ENCODE assay signal across 26 cellular contexts in genomic region chr4:121760205-121760604, GRCh38. TPM values are rescaled to one million over a fixed set of nuclear protein-coding genes. Genes with fewer than 3 reads are reported as not detected.
DNase-seq lines count a peak whose midpoint lies in the region; ATAC-seq, FAIRE-seq and TF ChIP-seq lines count a peak whose summit lies in the region.
"Had no signal": no experiment of that assay in that cellular context is flagged by ENCODE, and none has a peak within 500 bp of the region (broad histone marks: within the 10 kb centered on the region; RNA-seq: fewer than 3 reads in every experiment).

No MANE protein-coding gene starts in this region.

- no peak for TF ChIP-seq CTCF in mammary epithelial cell (conservative IDR thresholded peaks at IDR 0.05 in 1 of 2, IDR thresholded peaks at IDR 0.05 in 1 of 2; ENCODE audit: extremely low read depth in 1 of 2, insufficient read depth in 1 of 2, low read depth in 1 of 2, low read length in 2 of 2)
- TF ChIP-seq CTCF in MCF 10A (IDR thresholded peaks at IDR 0.05; ENCODE audit: unreplicated experiment), result no peak
- no peak for TF ChIP-seq CTCF in OCI-LY3 (IDR thresholded peaks at IDR 0.05; ENCODE audit: low read depth, low read length)
- TF ChIP-seq CTCF in K562 (IDR thresholded peaks at IDR 0.05 in 2 of 3, conservative IDR thresholded peaks at IDR 0.05 in 1 of 3; ENCODE audit: insufficient read depth in 2 of 3, low read depth in 1 of 3, low read length in 3 of 3), result no peak
- TF ChIP-seq CTCF in CD4-positive, alpha-beta T cell (IDR thresholded peaks at IDR 0.05), result no peak

- no peak overlapping the region for H3K27ac Mint-ChIP-seq in MCF 10A (ENCODE audit: low read depth, unreplicated experiment)
- no peak overlapping the region for H3K27ac Mint-ChIP-seq in CD4-positive, alpha-beta T cell
- H3K27ac Mint-ChIP-seq: CD14-positive monocyte; CD4-positive, alpha-beta memory T cell; HFFc6 had no signal

- H3K27me3 Mint-ChIP-seq in MCF 10A (ENCODE audit: insufficient read depth, unreplicated experiment), result no peaks in the 10 kb centered on the region
- peaks cover 70% of the 10 kb centered on the region for H3K27me3 Mint-ChIP-seq in CD4-positive, alpha-beta T cell

- no peak for TF ChIP-seq POLR2A in K562 (conservative IDR thresholded peaks at IDR 0.05)

- no peaks in the 10 kb centered on the region for H3K9me3 Mint-ChIP-seq in MCF 10A (ENCODE audit: unreplicated experiment)
- no peaks in the 10 kb centered on the region for H3K9me3 Mint-ChIP-seq in CD4-positive, alpha-beta T cell
- H3K9me3 Mint-ChIP-seq: HFFc6 had no signal

- no peaks in the 10 kb centered on the region for H3K9me3 ChIP-seq in mammary epithelial cell (replicated peaks; ENCODE audit: insufficient read depth, low read length)
- no peaks in the 10 kb centered on the region for H3K9me3 ChIP-seq in OCI-LY3 (ENCODE audit: insufficient read depth, low read length)
- H3K9me3 ChIP-seq in K562 (replicated peaks; ENCODE audit: control insufficient read depth, insufficient read depth, low read depth, low read length), result no peaks in the 10 kb centered on the region
- no peaks in the 10 kb centered on the region for H3K9me3 ChIP-seq in CD4-positive, alpha-beta T cell (ENCODE audit: control insufficient read depth, low read length)
- H3K9me3 ChIP-seq: A549, BE2C, HAP-1 had no signal

- no peaks in the 10 kb centered on the region for H3K4me1 ChIP-seq in mammary epithelial cell (ENCODE audit: insufficient read depth, low read length)
- no peaks in the 10 kb centered on the region for H3K4me1 ChIP-seq in OCI-LY3 (ENCODE audit: low read length)
- peaks cover 0 to 8% of the 10 kb centered on the region in 2 experiments; a peak in 3 of 5 replicates for H3K4me1 ChIP-seq in K562 (replicated peaks in 1 of 2; ENCODE audit: control insufficient read depth in 2 of 2, insufficient read depth in 2 of 2, low read length in 2 of 2)
- H3K4me1 ChIP-seq: BE2C; BLaER1 treated with 17β-estradiol and CSF1 and Interleukin-3, amounts not matched to agents 10 nM and 100 nM; HAP-1 had no signal

- H4K20me1 ChIP-seq in mammary epithelial cell (ENCODE audit: insufficient read depth, low read length), result no peaks in the 10 kb centered on the region
- no peaks in the 10 kb centered on the region for H4K20me1 ChIP-seq in OCI-LY3 (ENCODE audit: insufficient read depth, low read length)
- no peaks in the 10 kb centered on the region for H4K20me1 ChIP-seq in K562 (replicated peaks; ENCODE audit: control insufficient read depth, insufficient read depth, low read length)
- H4K20me1 ChIP-seq: BLaER1 treated with 17β-estradiol and CSF1 and Interleukin-3, amounts not matched to agents 10 nM and 100 nM had no signal

- no peak for TF ChIP-seq RAD21 in K562 (CRISPR knock-in tag; conservative IDR thresholded peaks at IDR 0.05 in 1 of 2, IDR thresholded peaks at IDR 0.05 in 1 of 2)

- dilution Hi-C loops in mammary epithelial cell (cut with HindIII; ENCODE audit: low sequenced_read_pairs), result no loop called here

- no peak overlapping the region for H3K27ac ChIP-seq in mammary epithelial cell (ENCODE audit: insufficient read depth, low read depth, low read length)
- H3K27ac ChIP-seq in OCI-LY3 (ENCODE audit: low read length), result no peak overlapping the region
- no peak overlapping the region for H3K27ac ChIP-seq in K562 (ENCODE audit: extremely low read depth, low read depth, low read length)
- no peak overlapping the region for H3K27ac ChIP-seq in CD4-positive, alpha-beta T cell (ENCODE audit: low read depth, low read length)
- H3K27ac ChIP-seq: BLaER1 treated with 17β-estradiol and CSF1 and Interleukin-3, amounts not matched to agents 10 nM and 100 nM had no signal

- H3K79me2 ChIP-seq in mammary epithelial cell (ENCODE audit: insufficient read depth, low read length), result no peaks in the 10 kb centered on the region
- no peaks in the 10 kb centered on the region for H3K79me2 ChIP-seq in OCI-LY3 (ENCODE audit: low read length)
- H3K79me2 ChIP-seq in K562 (ENCODE audit: control insufficient read depth, insufficient read depth, low read length), result no peaks in the 10 kb centered on the region

- H2AFZ ChIP-seq in mammary epithelial cell (ENCODE audit: low read depth, low read length) (peak overlapping the region; percentile 8), OCI-LY3 (ENCODE audit: low read depth, low read length) (peak overlapping the region; percentile 55; the same call in 1 of the 2 replicates), K562 (ENCODE audit: low read depth, low read length) (0 out of 2 replicates have a peak overlapping the region, but pooled peaks have one; percentile 2)

- ATAC-seq in K562 (peak; percentile 34), HG02642 (IDR thresholded peaks at IDR 0.05; ENCODE audit: poor library complexity, unreplicated experiment) (no peak)
- ATAC-seq in CD4-positive, alpha-beta T cell (ENCODE audit: poor library complexity), result no peak
- ATAC-seq: A549 had no signal

- no peaks in the 10 kb centered on the region for H3K36me3 ChIP-seq in mammary epithelial cell (ENCODE audit: insufficient read depth, low read length)
- H3K36me3 ChIP-seq in OCI-LY3 (replicated peaks; ENCODE audit: low read depth, low read length), result no peaks in the 10 kb centered on the region
- H3K36me3 ChIP-seq in K562 (ENCODE audit: control insufficient read depth, insufficient read depth, low read length), result no peaks in the 10 kb centered on the region
- H3K36me3 ChIP-seq: BE2C; BLaER1 treated with 17β-estradiol and CSF1 and Interleukin-3, amounts not matched to agents 10 nM and 100 nM; HAP-1 had no signal

- no peaks in the 10 kb centered on the region for H3K36me3 Mint-ChIP-seq in MCF 10A (ENCODE audit: insufficient read depth, unreplicated experiment)
- no peaks in the 10 kb centered on the region for H3K36me3 Mint-ChIP-seq in CD4-positive, alpha-beta T cell (ENCODE audit: low read depth)
- H3K36me3 Mint-ChIP-seq: CD4-positive, alpha-beta memory T cell had no signal

- H3K4me3 Mint-ChIP-seq in MCF 10A (ENCODE audit: unreplicated experiment), result no peak overlapping the region
- H3K4me3 Mint-ChIP-seq in CD4-positive, alpha-beta T cell, result no peak overlapping the region
- H3K4me3 Mint-ChIP-seq: CD14-positive monocyte; CD4-positive, alpha-beta memory T cell; HFFc6 had no signal

- no peak for TF ChIP-seq EP300 in K562 (IDR thresholded peaks at IDR 0.05; ENCODE audit: low read length)

- H3K4me3 ChIP-seq in mammary epithelial cell (replicated peaks in 1 of 3; ENCODE audit: insufficient read depth in 1 of 3, low read depth in 2 of 3, low read length in 3 of 3), result no peak overlapping the region
- no peak overlapping the region for H3K4me3 ChIP-seq in OCI-LY3 (ENCODE audit: low read length)
- H3K4me3 ChIP-seq in K562, result no peak overlapping the region
- H3K4me3 ChIP-seq: A549; BLaER1 treated with 17β-estradiol and CSF1 and Interleukin-3, amounts not matched to agents 10 nM and 100 nM; HAP-1 had no signal

- peaks cover 2% of the 10 kb centered on the region for H3K27me3 ChIP-seq in mammary epithelial cell (ENCODE audit: insufficient read depth, low read length)
- H3K27me3 ChIP-seq in OCI-LY3 (ENCODE audit: low read depth, low read length), result peaks cover 4% of the 10 kb centered on the region; the same call in 1 of the 2 replicates
- peaks cover 17 to 18% of the 10 kb centered on the region in 2 experiments; a peak in 4 of 5 replicates for H3K27me3 ChIP-seq in K562 (ENCODE audit: control insufficient read depth in 2 of 2, insufficient read depth in 2 of 2, low read length in 2 of 2)
- H3K27me3 ChIP-seq in CD4-positive, alpha-beta T cell (ENCODE audit: control insufficient read depth, insufficient read depth, low read length), result peaks cover 39% of the 10 kb centered on the region
- H3K27me3 ChIP-seq: BLaER1 treated with 17β-estradiol and CSF1 and Interleukin-3, amounts not matched to agents 10 nM and 100 nM had no signal

- 82% methylated on average over 3 of the region's 3 CpGs for WGBS in mammary epithelial cell (ENCODE audit: low coverage, missing lambda C conversion rate)
- 5% methylated on average over 2 of the region's 3 CpGs for WGBS in K562 (ENCODE audit: insufficient coverage, low coverage, missing lambda C conversion rate)

- no peak for DNase-seq in mammary epithelial cell
- no peak for DNase-seq in MCF 10A (ENCODE audit: unreplicated experiment)
- no peak for DNase-seq in K562 (ENCODE audit: extremely low read depth in 1 of 4, low spot score in 3 of 4)
- no peak for DNase-seq in CD4-positive, alpha-beta T cell
- no peak for DNase-seq in kidney glomerular epithelial cell (lab: John Stamatoyannopoulos, UW)
- DNase-seq: 8988T; ACHN; AML-193; BE2C; Calu3; CD4-positive, alpha-beta memory T cell; COR-L47; DMS53; DMS79 treated with DMSO at 0.1 percent for 48 hours; GF-D8; GOT3; HFFc6 had no signal

- H3K4me1 Mint-ChIP-seq in MCF 10A (ENCODE audit: insufficient read depth, unreplicated experiment), result peaks cover 9% of the 10 kb centered on the region
- peaks cover 5% of the 10 kb centered on the region for H3K4me1 Mint-ChIP-seq in CD4-positive, alpha-beta T cell (ENCODE audit: low read depth)

- H3K9me1 ChIP-seq in K562 (ENCODE audit: control insufficient read depth, insufficient read depth, low read length), result no peaks in the 10 kb centered on the region

- BruUV-seq in mammary epithelial cell (replicated peaks; lab: Mats Ljungman, UMichigan), result no TSS peak
- no TSS peak for BruUV-seq in MCF 10A (replicated peaks; lab: Mats Ljungman, UMichigan)
- BruUV-seq in K562 (replicated peaks; lab: Mats Ljungman, UMichigan), result no TSS peak

- POLR2A ChIA-PET in MCF 10A (lab: Yijun Ruan, JAX) (no interaction called here), K562 (lab: Yijun Ruan, JAX) (no interaction called here)
- POLR2A ChIA-PET in CD4-positive, alpha-beta T cell (lab: Charles Lee), result no interaction called here

- H3K9ac ChIP-seq in mammary epithelial cell (ENCODE audit: insufficient read depth, low read length), result no peak overlapping the region
- no peak overlapping the region for H3K9ac ChIP-seq in OCI-LY3 (ENCODE audit: low read length)
- H3K9ac ChIP-seq in K562 (ENCODE audit: insufficient read depth in 1 of 2, low read depth in 2 of 2, low read length in 2 of 2), result no peak overlapping the region
- H3K9ac ChIP-seq: BLaER1 treated with 17β-estradiol and CSF1 and Interleukin-3, amounts not matched to agents 10 nM and 100 nM had no signal

- intact Hi-C loops in mammary epithelial cell (cut with micrococcal nuclease) (no loop called here), MCF 10A (cut with micrococcal nuclease) (no loop called here), K562 (cut with micrococcal nuclease) (no loop called here)
- intact Hi-C loops in CD4-positive, alpha-beta T cell (cut with DNase I, micrococcal nuclease), result no loop called here

- CTCF ChIA-PET in mammary epithelial cell (lab: Charles Lee; ENCODE audit: low non-redundant PET), result no interaction called here
- CTCF ChIA-PET in MCF 10A (lab: Yijun Ruan, JAX), result interaction anchor here (0.6 to 1.1 kb wide), 3 partner anchors 20 to 299 kb away, joined by 3 to 4 read pairs (median 4); no protein-coding TSS in a partner anchor
- CTCF ChIA-PET in K562 (lab: Yijun Ruan, JAX; ENCODE audit: low intra/inter-chr PET ratio), result no interaction called here
- CTCF ChIA-PET in CD4-positive, alpha-beta T cell (lab: Charles Lee), result no interaction called here

- FAIRE-seq in K562 (lab: Jason Lieb, UNC), result no peak
- FAIRE-seq: A549, GM12891, H54 had no signal

- H3K4me2 ChIP-seq in mammary epithelial cell (ENCODE audit: insufficient read depth, low read depth, low read length) (no peak overlapping the region), OCI-LY3 (ENCODE audit: low read length) (no peak overlapping the region), K562 (ENCODE audit: insufficient read depth, low read length) (no peak overlapping the region)
- H3K4me2 ChIP-seq: A549; BLaER1 treated with 17β-estradiol and CSF1 and Interleukin-3, amounts not matched to agents 10 nM and 100 nM had no signal

- in situ Hi-C loops in mammary epithelial cell (cut with MboI; ENCODE audit: low sequenced_read_pairs in 2 of 2), result no loop called here
- in situ Hi-C loops in K562 (cut with MboI), result no loop called here

RNA-seq across cellular contexts. Expression of gene SMIM43, which starts 4.8 kb away (rescaled TPM):
- total RNA-seq in mammary epithelial cell (not detected), MCF 10A (2022) (not detected in 2 replicates), K562 (2014; rRNA removed) (not detected in 2 replicates), K562 (2014; rRNA removed; fragmentation: Illumina TruSeq; extraction: Trizol) (not detected in 2 replicates), K562 (2015; rRNA removed; fragmentation: Illumina TruSeq; extraction: Trizol) (not detected in 2 replicates), K562 (2021) (not detected in 2 replicates)
- polyA plus RNA-seq in mammary epithelial cell (0.07 TPM), K562 (2011; rRNA removed) (not detected in 2 replicates), K562 (2014; fragmentation: Illumina TruSeq; extraction: Trizol) (not detected in 2 replicates), K562 (2014; fragmentation: Nextera tagmentation; extraction: Ambion mirVana) (not detected), K562 (2014; rRNA removed) (not detected in 2 replicates)
- polyA minus RNA-seq in mammary epithelial cell, result not detected
- not detected in 2 replicates for total RNA-seq in K562 (2011; cell fraction: chromatin; rRNA removed; ENCODE audit: low replicate concordance)
- not detected in 2 replicates for total RNA-seq in K562 (2011; cell fraction: nucleolus; rRNA removed)
- not detected in 2 replicates for total RNA-seq in K562 (2011; cell fraction: nucleoplasm; rRNA removed)
- polyA plus RNA-seq in K562 (2011; cell fraction: cytosol; rRNA removed), result not detected in 2 replicates
- not detected in 2 replicates for polyA plus RNA-seq in K562 (2011; cell fraction: nucleus; rRNA removed)
- polyA plus RNA-seq in K562 (2012), result not detected in 2 replicates
- not detected in 2 replicates for polyA minus RNA-seq in K562 (2011; rRNA and poly(A)+ RNA removed)
- not detected in 2 replicates for polyA minus RNA-seq in K562 (2011; cell fraction: cytosol; rRNA and poly(A)+ RNA removed)
- not detected in 2 replicates for polyA minus RNA-seq in K562 (2011; cell fraction: nucleus; rRNA and poly(A)+ RNA removed)
- total RNA-seq in CD4-positive, alpha-beta T cell, result not detected
- total RNA-seq: Calu3; CD4-positive, alpha-beta memory T cell; G401 had no signal
- polyA plus RNA-seq: CD14-positive monocyte; CD4-positive, alpha-beta memory T cell had no signal

RNA-seq across cellular contexts. Expression of gene EXOSC9, which starts 40.9 kb away (rescaled TPM):
- total RNA-seq in mammary epithelial cell (10 to 100 TPM; 20.3 to 28.7 TPM), MCF 10A (2022) (29.2 and 30.9 TPM in 2 replicates), K562 (2014; rRNA removed) (70.2 and 89.5 TPM in 2 replicates), K562 (2014; rRNA removed; fragmentation: Illumina TruSeq; extraction: Trizol) (118 and 143 TPM in 2 replicates), K562 (2015; rRNA removed; fragmentation: Illumina TruSeq; extraction: Trizol) (103 and 111 TPM in 2 replicates), K562 (2021) (64.7 and 68.0 TPM in 2 replicates)
- polyA plus RNA-seq in mammary epithelial cell (28.1 TPM), K562 (2011; rRNA removed) (92.7 and 115 TPM in 2 replicates), K562 (2014; fragmentation: Illumina TruSeq; extraction: Trizol) (121 and 130 TPM in 2 replicates), K562 (2014; fragmentation: Nextera tagmentation; extraction: Ambion mirVana) (100 to 1,000 TPM; 157 to 166 TPM), K562 (2014; rRNA removed) (100 and 105 TPM in 2 replicates)
- polyA minus RNA-seq in mammary epithelial cell, result 34.7 TPM
- total RNA-seq in K562 (2011; cell fraction: chromatin; rRNA removed; ENCODE audit: low replicate concordance), result 51.5 and 75.8 TPM in 2 replicates
- 31.0 and 31.2 TPM in 2 replicates for total RNA-seq in K562 (2011; cell fraction: nucleolus; rRNA removed)
- total RNA-seq in K562 (2011; cell fraction: nucleoplasm; rRNA removed), result 29.8 and 46.2 TPM in 2 replicates
- 22.9 and 38.9 TPM in 2 replicates for polyA plus RNA-seq in K562 (2011; cell fraction: cytosol; rRNA removed)
- 47.5 and 67.6 TPM in 2 replicates for polyA plus RNA-seq in K562 (2011; cell fraction: nucleus; rRNA removed)
- polyA plus RNA-seq in K562 (2012), result 50.3 and 74.6 TPM in 2 replicates
- polyA minus RNA-seq in K562 (2011; rRNA and poly(A)+ RNA removed), result 114 and 134 TPM in 2 replicates
- 31.6 and 57.5 TPM in 2 replicates for polyA minus RNA-seq in K562 (2011; cell fraction: cytosol; rRNA and poly(A)+ RNA removed)
- 42.5 and 63.4 TPM in 2 replicates for polyA minus RNA-seq in K562 (2011; cell fraction: nucleus; rRNA and poly(A)+ RNA removed)
- 10 to 100 TPM; 71.6 to 72.7 TPM for total RNA-seq in CD4-positive, alpha-beta T cell

Comparison
In these comparisons a context has a peak if more than half of its experiments do, and no peak if none do; other contexts are left out.
1. H2AFZ ChIP-seq: peak in every context shown above with its lines; median percentile 55 in OCI-LY3; 8 in mammary epithelial cell; 2 in K562.